8 cellular contexts compared by ENCODE assay signal in genomic region chr13:42270857-42271215, GRCh38. TPM values are rescaled to one million over a fixed set of nuclear protein-coding genes. Genes with fewer than 3 reads are reported as not detected.
DNase-seq lines count a peak whose midpoint lies in the region; ATAC-seq and TF ChIP-seq lines count a peak whose summit lies in the region.

No MANE protein-coding gene starts in this region.

- no peaks in the 10 kb centered on the region for H3K27me3 ChIP-seq in left lung
- H3K27me3 ChIP-seq in thymus (ENCODE audit: control insufficient read depth, insufficient read depth): no peaks in the 10 kb centered on the region

- POLR2A ChIA-PET in activated naive CD8-positive, alpha-beta T cell treated with anti-CD3 and anti-CD28 coated beads, Interleukin-2, amount 10 ng/mL, durations not matched to agents 7 days and 5 days (lab: Charles Lee): interaction anchor here (1.1 to 2.1 kb wide), 3 partner anchors 9 to 22 kb away, joined by 3 to 7 read pairs (median 4); no protein-coding TSS in a partner anchor

- H3K4me3 ChIP-seq in left lung (peak overlapping the region; percentile 80 to 96), thymus (ENCODE audit: low read length) (peak overlapping the region; percentile 96)

- no peak for DNase-seq in activated T-cell treated with anti-CD3 and anti-CD28 coated beads, Interleukin-2, amount 50 U/mL, for 4 hours
- no peak for DNase-seq in activated T-cell treated with anti-CD3 and anti-CD28 coated beads, Interleukin-2, amount 50 U/mL, for 1 hour
- DNase-seq in activated naive CD8-positive, alpha-beta T cell treated with anti-CD3 and anti-CD28 coated beads, Interleukin-2, amount 10 ng/mL, durations not matched to agents 7 days and 5 days: no peak
- DNase-seq in left lung (no peak), HT-29 (ENCODE audit: low spot score) (no peak), NCI-H748 (lab: John Stamatoyannopoulos, UW; ENCODE audit: unreplicated experiment) (no peak), activated gamma-delta T cell treated with Interleukin-2 at 50 U/mL for 16 hours (no peak)

- intact Hi-C loops in left lung (cut with DNase I): no loop called here

- H3K36me3 Mint-ChIP-seq in activated T-cell treated with anti-CD3 and anti-CD28 coated beads, Interleukin-2, amount 50 U/mL, for 4 hours (ENCODE audit: insufficient read depth): no peaks in the 10 kb centered on the region
- peaks cover 13% of the 10 kb centered on the region for H3K36me3 Mint-ChIP-seq in activated naive CD8-positive, alpha-beta T cell treated with anti-CD3 and anti-CD28 coated beads, Interleukin-2, amount 10 ng/mL, durations not matched to agents 7 days and 5 days

- H3K27ac ChIP-seq in left lung (peak overlapping the region; percentile 88 to 95), thymus (ENCODE audit: low read depth) (no peak overlapping the region)

- H3K36me3 ChIP-seq in left lung: no peaks in the 10 kb centered on the region
- H3K36me3 ChIP-seq in thymus (ENCODE audit: control insufficient read depth, insufficient read depth): no peaks in the 10 kb centered on the region

- peaks cover 44% of the 10 kb centered on the region for H3K4me1 Mint-ChIP-seq in activated T-cell treated with anti-CD3 and anti-CD28 coated beads, Interleukin-2, amount 50 U/mL, for 4 hours (ENCODE audit: low read depth)
- H3K4me1 Mint-ChIP-seq in activated naive CD8-positive, alpha-beta T cell treated with anti-CD3 and anti-CD28 coated beads, Interleukin-2, amount 10 ng/mL, durations not matched to agents 7 days and 5 days: peaks cover 25% of the 10 kb centered on the region

- 93% methylated on average over 6 of the region's 6 CpGs for WGBS in thymus

- H3K4me1 ChIP-seq in left lung (peaks cover 11 to 23% of the 10 kb centered on the region in 2 donors), thymus (ENCODE audit: control insufficient read depth, insufficient read depth, low read length) (peaks cover 10% of the 10 kb centered on the region)

- no peaks in the 10 kb centered on the region for H3K9me3 ChIP-seq in left lung
- H3K9me3 ChIP-seq in thymus (ENCODE audit: control insufficient read depth): no peaks in the 10 kb centered on the region

- no peak for ATAC-seq in activated T-cell treated with anti-CD3 and anti-CD28 coated beads, Interleukin-2, amount 50 U/mL, for 4 hours
- no peak for ATAC-seq in activated naive CD8-positive, alpha-beta T cell treated with anti-CD3 and anti-CD28 coated beads, Interleukin-2, amount 10 ng/mL, durations not matched to agents 7 days and 5 days (ENCODE audit: low read depth)
- ATAC-seq in left lung: no peak

- peak overlapping the region; percentile 97 for H3K4me3 Mint-ChIP-seq in activated T-cell treated with anti-CD3 and anti-CD28 coated beads, Interleukin-2, amount 50 U/mL, for 4 hours
- peak overlapping the region; percentile 96 for H3K4me3 Mint-ChIP-seq in activated naive CD8-positive, alpha-beta T cell treated with anti-CD3 and anti-CD28 coated beads, Interleukin-2, amount 10 ng/mL, durations not matched to agents 7 days and 5 days

- TF ChIP-seq CTCF in left lung (IDR thresholded peaks at IDR 0.05): no peak

- no peaks in the 10 kb centered on the region for H3K9me3 Mint-ChIP-seq in activated T-cell treated with anti-CD3 and anti-CD28 coated beads, Interleukin-2, amount 50 U/mL, for 4 hours
- no peaks in the 10 kb centered on the region for H3K9me3 Mint-ChIP-seq in activated naive CD8-positive, alpha-beta T cell treated with anti-CD3 and anti-CD28 coated beads, Interleukin-2, amount 10 ng/mL, durations not matched to agents 7 days and 5 days

- H3K27me3 Mint-ChIP-seq in activated T-cell treated with anti-CD3 and anti-CD28 coated beads, Interleukin-2, amount 50 U/mL, for 4 hours (ENCODE audit: low read depth): no peaks in the 10 kb centered on the region
- no peaks in the 10 kb centered on the region for H3K27me3 Mint-ChIP-seq in activated naive CD8-positive, alpha-beta T cell treated with anti-CD3 and anti-CD28 coated beads, Interleukin-2, amount 10 ng/mL, durations not matched to agents 7 days and 5 days

- H3K27ac Mint-ChIP-seq in activated naive CD8-positive, alpha-beta T cell treated with anti-CD3 and anti-CD28 coated beads, Interleukin-2, amount 10 ng/mL, durations not matched to agents 7 days and 5 days: peak overlapping the region; percentile 93

RNA-seq across cellular contexts. Expression of gene AKAP11, which starts 1.1 kb away (rescaled TPM):
- total RNA-seq in activated T-cell treated with anti-CD3 and anti-CD28 coated beads, Interleukin-2, amount 50 U/mL, for 4 hours: 10 to 100 TPM; 26.9 to 29.8 (median 29.2) TPM
- 10 to 100 TPM; 30.1 to 30.6 TPM for total RNA-seq in activated naive CD8-positive, alpha-beta T cell treated with anti-CD3 and anti-CD28 coated beads, Interleukin-2, amount 10 ng/mL, durations not matched to agents 7 days and 5 days
- total RNA-seq in left lung: 10 to 100 TPM; 30.3 to 34.5 TPM
- 13.4 TPM for polyA plus RNA-seq in thymus
- total RNA-seq in HT-29 (2014; rRNA removed; shearing (Covaris generic)): 9.2 and 9.7 TPM in 2 replicates
